Comparison of ENCODE assay signal across 11 cellular contexts in the genomic region with DNA sequence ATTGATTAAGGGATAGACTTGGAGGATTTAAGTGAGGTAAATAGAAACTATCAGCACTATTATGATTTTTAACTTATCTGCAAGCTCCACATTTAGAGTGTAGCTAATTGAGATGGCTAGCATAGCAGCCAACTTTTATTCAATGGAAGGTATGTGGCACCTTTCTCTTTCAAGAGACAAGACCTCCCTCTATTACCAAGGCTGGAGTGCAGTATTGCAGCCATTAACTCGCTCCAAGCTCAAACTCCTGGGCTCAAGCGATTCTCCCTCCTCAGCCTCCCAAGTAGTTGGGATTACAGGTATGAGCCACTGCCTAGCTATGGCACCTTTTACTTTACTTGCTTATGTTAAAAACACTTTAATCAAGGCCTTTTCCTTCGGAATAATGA. TPM values are rescaled to one million over a fixed set of nuclear protein-coding genes. Genes with fewer than 3 reads are reported as not detected.
DNase-seq lines count a peak whose midpoint lies in the region; ATAC-seq, FAIRE-seq and TF ChIP-seq lines count a peak whose summit lies in the region.
"Had no signal": no experiment of that assay in that cellular context is flagged by ENCODE, and none has a peak within 500 bp of the region (broad histone marks: within the 10 kb centered on the region; RNA-seq: fewer than 3 reads in every experiment).

No MANE protein-coding gene starts in this region.

- H3K4me1 Mint-ChIP-seq in astrocyte (ENCODE audit: low read depth, unreplicated experiment) (peaks cover 64% of the 10 kb centered on the region), neural progenitor cell (peaks cover 19% of the 10 kb centered on the region)

- peaks cover 15% of the 10 kb centered on the region for H3K36me3 Mint-ChIP-seq in astrocyte (ENCODE audit: low read depth, unreplicated experiment)
- peaks cover 30% of the 10 kb centered on the region for H3K36me3 Mint-ChIP-seq in neural progenitor cell

- H3K4me3 Mint-ChIP-seq in astrocyte (ENCODE audit: unreplicated experiment) (no peak overlapping the region), neural progenitor cell (no peak overlapping the region)

- H3K4me2 ChIP-seq in astrocyte (ENCODE audit: low read length) = peak overlapping the region; percentile 40
- no peak overlapping the region for H3K4me2 ChIP-seq in neural progenitor cell
- H3K4me2 ChIP-seq: hepatocyte had no signal

- H3K27me3 ChIP-seq in HL-60 (ENCODE audit: insufficient read depth, poor library complexity, severe bottlenecking) = no peaks in the 10 kb centered on the region
- H3K27me3 ChIP-seq in astrocyte (ENCODE audit: insufficient read depth, low read length) = no peaks in the 10 kb centered on the region
- H3K27me3 ChIP-seq in neural progenitor cell = no peaks in the 10 kb centered on the region
- H3K27me3 ChIP-seq in thyroid gland = no peaks in the 10 kb centered on the region
- H3K27me3 ChIP-seq: hepatocyte, tibial artery had no signal

- no peak for ATAC-seq in HG03469 (IDR thresholded peaks at IDR 0.05; ENCODE audit: unreplicated experiment)

- no peaks in the 10 kb centered on the region for H3K27me3 Mint-ChIP-seq in astrocyte (ENCODE audit: low read depth, unreplicated experiment)
- H3K27me3 Mint-ChIP-seq in neural progenitor cell (ENCODE audit: insufficient read depth, low read depth) = peaks cover 3% of the 10 kb centered on the region

- peaks cover 65% of the 10 kb centered on the region for H3K4me1 ChIP-seq in astrocyte (ENCODE audit: insufficient read depth, low read length)
- H3K4me1 ChIP-seq in neural progenitor cell = no peaks in the 10 kb centered on the region
- peaks cover 23 to 47% of the 10 kb centered on the region in 2 donors for H3K4me1 ChIP-seq in thyroid gland

- TF ChIP-seq CTCF in HL-60 (IDR thresholded peaks at IDR 0.05; ENCODE audit: insufficient read depth, low read length) (no peak), astrocyte (IDR thresholded peaks at IDR 0.05; ENCODE audit: insufficient read depth, low read depth, low read length) (no peak), neural progenitor cell (IDR thresholded peaks at IDR 0.05) (no peak), thyroid gland (IDR thresholded peaks at IDR 0.05) (no peak)

- no peaks in the 10 kb centered on the region for H3K9me3 ChIP-seq in astrocyte (ENCODE audit: insufficient read depth, low read depth, low read length)
- no peaks in the 10 kb centered on the region for H3K9me3 ChIP-seq in neural progenitor cell (ENCODE audit: low read depth)
- H3K9me3 ChIP-seq in thyroid gland = no peaks in the 10 kb centered on the region
- H3K9me3 ChIP-seq: tibial artery had no signal

- H3K27ac Mint-ChIP-seq in astrocyte (ENCODE audit: unreplicated experiment) = no peak overlapping the region
- no peak overlapping the region for H3K27ac Mint-ChIP-seq in neural progenitor cell

- H2AFZ ChIP-seq in astrocyte (ENCODE audit: low read depth, low read length) (no peak overlapping the region), neural progenitor cell (replicated peaks) (no peak overlapping the region)
- H2AFZ ChIP-seq: hepatocyte had no signal

- peak; percentile 47 for DNase-seq in NCI-H82 (lab: John Stamatoyannopoulos, UW)
- no peak for DNase-seq in NCI-H82 treated with DMSO at 0.1 percent for 48 hours (lab: John Stamatoyannopoulos, UW; ENCODE audit: unreplicated experiment)
- no peak for DNase-seq in HL-60 (ENCODE audit: low read depth in 1 of 2, low spot score in 1 of 2)
- DNase-seq in astrocyte (ENCODE audit: low read depth) = no peak
- DNase-seq in neural progenitor cell (ENCODE audit: low spot score) = no peak
- DNase-seq in posterior cingulate gyrus = no peak
- no peak for DNase-seq in thyroid gland
- DNase-seq: aorta had no signal

- H3K4me3 ChIP-seq in HL-60 (replicated peaks; ENCODE audit: insufficient read depth, low read length) (no peak overlapping the region), astrocyte (ENCODE audit: insufficient read depth, low read depth, low read length) (no peak overlapping the region), neural progenitor cell (no peak overlapping the region), thyroid gland (replicated peaks in 1 of 3) (no peak overlapping the region)
- H3K4me3 ChIP-seq: hepatocyte, tibial artery had no signal

- H3K79me2 ChIP-seq in astrocyte (ENCODE audit: insufficient read depth, low read length) (peaks cover 31% of the 10 kb centered on the region), neural progenitor cell (ENCODE audit: low read depth) (peaks cover 14% of the 10 kb centered on the region)

- FAIRE-seq in astrocyte (lab: Jason Lieb, UNC) = no peak

- TF ChIP-seq POLR2A in thyroid gland (IDR thresholded peaks at IDR 0.05) = no peak

- H3K36me3 ChIP-seq in astrocyte (ENCODE audit: insufficient read depth, low read length) (peaks cover 33% of the 10 kb centered on the region), neural progenitor cell (peaks cover 6% of the 10 kb centered on the region), thyroid gland (peaks cover 25 to 27% of the 10 kb centered on the region in 2 donors)

- H4K20me1 ChIP-seq in astrocyte (ENCODE audit: insufficient read depth, low read length) = peaks cover 58% of the 10 kb centered on the region
- peaks cover 33% of the 10 kb centered on the region for H4K20me1 ChIP-seq in neural progenitor cell (ENCODE audit: low read depth)

- 92 to 94% methylated on average over 3 of the region's 3 CpGs for WGBS in thyroid gland, 2 donors

- no peak overlapping the region for H3K9ac ChIP-seq in astrocyte (ENCODE audit: low read length)
- no peak overlapping the region for H3K9ac ChIP-seq in neural progenitor cell

- intact Hi-C loops in posterior cingulate gyrus (cut with DNase I) = no loop called here
- intact Hi-C loops in thyroid gland (cut with DNase I) = no loop called here

- H3K27ac ChIP-seq in HL-60 (replicated peaks) (peak overlapping the region; percentile 59), astrocyte (ENCODE audit: low read depth, low read length) (peak overlapping the region; percentile 45), neural progenitor cell (peak overlapping the region; percentile 30), thyroid gland (peak overlapping the region in 1 of 3 donors; percentile 24)

- H3F3A ChIP-seq in neural progenitor cell (ENCODE audit: low read depth) = peaks cover 86% of the 10 kb centered on the region

- H3K9me3 Mint-ChIP-seq in astrocyte (ENCODE audit: unreplicated experiment) = no peaks in the 10 kb centered on the region
- H3K9me3 Mint-ChIP-seq in neural progenitor cell = no peaks in the 10 kb centered on the region

RNA-seq across cellular contexts. Expression of a gene that starts 8.2 kb away (rescaled TPM):
- total RNA-seq in astrocyte (2,316 and 2,540 TPM in 2 replicates), neural progenitor cell (ENCODE audit: low replicate concordance) (3,253 and 4,951 TPM in 2 replicates), thyroid gland (1,000 to 10,000 TPM; 2,350 to 4,169 (median 2,632) TPM)
